Comparison of ENCODE assay signal across 8 cellular contexts in genomic region chr19:15330801-15331418, GRCh38. TPM values are rescaled to one million over a fixed set of nuclear protein-coding genes. Genes with fewer than 3 reads are reported as not detected.
A peak's percentile ranks its signal among the peaks of the same experiment; 100 is the strongest.
DNase-seq lines count a peak whose midpoint lies in the region; ATAC-seq and TF ChIP-seq lines count a peak whose summit lies in the region.

No MANE protein-coding gene starts in this region.

- CTCF ChIA-PET in CD4-positive, alpha-beta memory T cell (lab: Charles Lee; ENCODE audit: partially characterized antibody), result no interaction called here
- CTCF ChIA-PET in HEK293T (lab: Yijun Ruan, JAX), result no interaction called here

- peaks cover 0 to 11% of the 10 kb centered on the region in 2 donors for H3K36me3 Mint-ChIP-seq in CD4-positive, alpha-beta memory T cell

- no peak for TF ChIP-seq CTCF in kidney epithelial cell (IDR thresholded peaks at IDR 0.05; ENCODE audit: insufficient read depth, low read length, poor library complexity, severe bottlenecking)
- no peak for TF ChIP-seq CTCF in stomach (IDR thresholded peaks at IDR 0.05)

- POLR2A ChIA-PET in CD4-positive, alpha-beta memory T cell (lab: Charles Lee; ENCODE audit: partially characterized antibody), result interaction anchor here (0.6 to 6.4 kb wide), 8 partner anchors 22 to 220 kb away, joined by 3 to 58 read pairs (median 3); partner anchors contain the start of genes AKAP8 and AKAP8L
- POLR2A ChIA-PET in HEK293T (lab: Yijun Ruan, JAX), result interaction anchor here (1.7 kb wide), 1 partner anchor 27 kb away, joined by 3 read pairs; no protein-coding TSS in a partner anchor

- no peak for ATAC-seq in HG02870 (IDR thresholded peaks at IDR 0.05; ENCODE audit: unreplicated experiment)

- no peaks in the 10 kb centered on the region for H3K27me3 ChIP-seq in CD4-positive, alpha-beta memory T cell (ENCODE audit: insufficient read depth, low read length)
- H3K27me3 ChIP-seq in kidney epithelial cell (ENCODE audit: control insufficient read depth, insufficient read depth, low read length) (no peaks in the 10 kb centered on the region), stomach (no peaks in the 10 kb centered on the region)

- H3K27ac Mint-ChIP-seq in CD4-positive, alpha-beta memory T cell, result peak overlapping the region; percentile 93 to 99 (median 96)

- no peaks in the 10 kb centered on the region for H3K36me3 ChIP-seq in CD4-positive, alpha-beta memory T cell (ENCODE audit: insufficient read depth, low read length)
- H3K36me3 ChIP-seq in KOPT-K1 (ENCODE audit: insufficient read depth, low read length), result no peaks in the 10 kb centered on the region
- H3K36me3 ChIP-seq in kidney epithelial cell (ENCODE audit: control insufficient read depth, insufficient read depth, low read length), result no peaks in the 10 kb centered on the region
- H3K36me3 ChIP-seq in stomach, result no peaks in the 10 kb centered on the region

- no peaks in the 10 kb centered on the region for H3K27me3 Mint-ChIP-seq in CD4-positive, alpha-beta memory T cell

- 5 to 6% (median 5%) methylated on average over 17 of the region's 17 CpGs for WGBS in stomach, 5 donors

- H3K4me3 Mint-ChIP-seq in CD4-positive, alpha-beta memory T cell, result peak overlapping the region; percentile 94 to 97 (median 95)

- H3K9me3 ChIP-seq in CD4-positive, alpha-beta memory T cell (ENCODE audit: control insufficient read depth in 1 of 2, low read length in 2 of 2), result no peaks in the 10 kb centered on the region
- no peaks in the 10 kb centered on the region for H3K9me3 ChIP-seq in KOPT-K1 (ENCODE audit: insufficient read depth, low read length, poor library complexity, severe bottlenecking)
- H3K9me3 ChIP-seq in stomach, result no peaks in the 10 kb centered on the region

- H3K4me3 ChIP-seq in CD4-positive, alpha-beta memory T cell (ENCODE audit: low read length in 2 of 2), result peak overlapping the region; percentile 84 to 87
- H3K4me3 ChIP-seq in kidney epithelial cell (ENCODE audit: low read depth, low read length), result peak overlapping the region; percentile 95
- H3K4me3 ChIP-seq in stomach, result peak overlapping the region; percentile 85 to 94 (median 92)

- TF ChIP-seq POLR2A in stomach (IDR thresholded peaks at IDR 0.05), result no peak

- peak overlapping the region; percentile 90 for H3K27ac ChIP-seq in CD4-positive, alpha-beta memory T cell (ENCODE audit: low read depth, low read length)
- H3K27ac ChIP-seq in KOPT-K1 (ENCODE audit: low read depth, low read length, poor library complexity, severe bottlenecking), result peak overlapping the region; percentile 81
- peak overlapping the region; percentile 92 to 99 (median 98) for H3K27ac ChIP-seq in stomach

- intact Hi-C loops in CD4-positive, alpha-beta memory T cell (cut with micrococcal nuclease), result loop anchor here (1.0 to 5.0 kb wide), 3 partner anchors 39 to 88 kb away; partner anchors contain the start of genes AKAP8 and AKAP8L
- intact Hi-C loops in stomach (cut with DNase I; ENCODE audit: low total_unique reads), result no loop called here

- no peak for TF ChIP-seq EP300 in stomach (IDR thresholded peaks at IDR 0.05)

- no peaks in the 10 kb centered on the region for H3K9me3 Mint-ChIP-seq in CD4-positive, alpha-beta memory T cell

- DNase-seq in CD4-positive, alpha-beta memory T cell, result peak in 3 of 5 donors; percentile 16 to 60 (median 30)
- DNase-seq in astrocyte of the hippocampus (ENCODE audit: low read depth, low spot score), result peak; percentile 80
- DNase-seq in kidney epithelial cell (ENCODE audit: low read depth), result peak; percentile 65
- DNase-seq in stomach, result no peak
- DNase-seq in HEK293T (ENCODE audit: extremely low spot score), result no peak
- no peak for DNase-seq in activated effector memory CD4-positive, alpha-beta T cell treated with Interleukin-2 at 50 U/mL for 16 hours

- peaks cover 35 to 71% (median 53%) of the 10 kb centered on the region in 4 donors for H3K4me1 Mint-ChIP-seq in CD4-positive, alpha-beta memory T cell

- H3K4me1 ChIP-seq in CD4-positive, alpha-beta memory T cell (ENCODE audit: insufficient read depth, low read length), result peaks cover 60% of the 10 kb centered on the region
- H3K4me1 ChIP-seq in stomach, result peaks cover 57 to 70% (median 61%) of the 10 kb centered on the region in 4 donors

TF ChIP-seq in HEK293T, 16 proteins besides CTCF, POLR2A, EP300 and RAD21:
- no peak for TF ChIP-seq HDGF (IDR thresholded peaks at IDR 0.05; ENCODE audit: borderline replicate concordance)
- no peak for TF ChIP-seq SUZ12 (IDR thresholded peaks at IDR 0.05)
- no peak for TF ChIP-seq FOXK2 (IDR thresholded peaks at IDR 0.05)
- no peak for TF ChIP-seq LEF1 (IDR thresholded peaks at IDR 0.05; ENCODE audit: borderline replicate concordance)
- TF ChIP-seq L3MBTL2 (conservative IDR thresholded peaks at IDR 0.05), result no peak
- TF ChIP-seq FOXM1 (IDR thresholded peaks at IDR 0.05; ENCODE audit: borderline replicate concordance), result no peak
- no peak for TF ChIP-seq BHLHE40 (IDR thresholded peaks at IDR 0.05; ENCODE audit: borderline replicate concordance)
- no peak for TF ChIP-seq CTBP1 (IDR thresholded peaks at IDR 0.05; ENCODE audit: borderline replicate concordance)
- no peak for TF ChIP-seq ZNF384 (IDR thresholded peaks at IDR 0.05)
- no peak for TF ChIP-seq NFRKB (IDR thresholded peaks at IDR 0.05)

RNA-seq across cellular contexts. Expression of gene BRD4, which starts 1.4 kb away (rescaled TPM):
- 100 to 1,000 TPM; 149 to 152 TPM for total RNA-seq in CD4-positive, alpha-beta memory T cell
- polyA plus RNA-seq in CD4-positive, alpha-beta memory T cell, result 10 to 100 TPM in 1 of 2 donors, 1 to 10 TPM in 1; 4.2 to 48.2 TPM
- total RNA-seq in kidney epithelial cell, result 42.4 and 48.1 TPM in 2 replicates
- 100 to 1,000 TPM in 1 of 5 donors, 10 to 100 TPM in 4; 14.7 to 113 (median 49.7) TPM for total RNA-seq in stomach
- polyA plus RNA-seq in stomach, result 10 to 100 TPM; 10.6 to 21.1 (median 14.8) TPM

RNA-seq across cellular contexts. Expression of gene AKAP8, which starts 48.7 kb away (rescaled TPM):
- total RNA-seq in CD4-positive, alpha-beta memory T cell, result 10 to 100 TPM; 69.9 to 71.5 TPM
- polyA plus RNA-seq in CD4-positive, alpha-beta memory T cell, result 10 to 100 TPM; 10.8 to 23.6 TPM
- total RNA-seq in kidney epithelial cell, result 19.2 and 31.4 TPM in 2 replicates
- total RNA-seq in stomach, result 10 to 100 TPM; 19.8 to 38.7 (median 23.7) TPM
- 10 to 100 TPM in 2 of 3 donors, 1 to 10 TPM in 1; 9.5 to 14.1 (median 13.7) TPM for polyA plus RNA-seq in stomach

Comparison
In these comparisons a context has a peak if more than half of its experiments do, and no peak if none do; other contexts are left out.
1. DNase-seq: peak in CD4-positive, alpha-beta memory T cell (3 of 5), astrocyte of the hippocampus (single experiment) and kidney epithelial cell (single experiment); none in stomach (single experiment), HEK293T (single experiment) and activated effector memory CD4-positive, alpha-beta T cell treated with Interleukin-2 at 50 U/mL for 16 hours (single experiment).
2. Peak in every context shown above with its lines, with median percentiles within 50 percentile points of each other: H3K27ac ChIP-seq and H3K4me3 ChIP-seq.